8 cellular contexts compared by ENCODE assay signal in the genomic region with DNA sequence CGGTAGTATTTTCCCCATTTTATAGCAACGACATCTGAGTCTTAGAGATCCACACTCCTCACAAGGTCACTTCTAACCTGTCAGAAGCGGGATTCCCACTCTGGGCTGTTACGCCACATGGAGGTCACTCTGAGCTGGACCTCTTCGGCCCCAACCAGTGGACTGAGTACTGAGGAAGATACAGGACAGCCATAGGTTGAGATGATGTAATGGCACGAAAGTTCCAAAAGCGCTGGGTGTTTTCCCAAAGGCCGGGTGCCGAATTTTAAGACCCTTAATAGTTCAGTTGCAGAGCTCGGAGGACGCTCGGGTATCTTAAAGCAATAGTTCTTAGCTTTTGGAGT. TPM values are rescaled to one million over a fixed set of nuclear protein-coding genes. Genes with fewer than 3 reads are reported as not detected.
DNase-seq lines count a peak whose midpoint lies in the region; ATAC-seq lines count a peak whose summit lies in the region.

No MANE protein-coding gene starts in this region.

- H3K27me3 Mint-ChIP-seq in effector memory CD8-positive, alpha-beta T cell, result no peaks in the 10 kb centered on the region

- H3K4me3 ChIP-seq in mucosa of stomach (ENCODE audit: low read length), result peak overlapping the region; percentile 97

- peaks cover 62% of the 10 kb centered on the region for H3K36me3 Mint-ChIP-seq in effector memory CD8-positive, alpha-beta T cell (ENCODE audit: insufficient read depth)

- DNase-seq in activated effector memory CD4-positive, alpha-beta T cell treated with anti-CD3 and anti-CD28 coated beads, Interleukin-2, amount 50 U/mL, for 16 hours, result peak; percentile 65
- DNase-seq in activated effector memory CD4-positive, alpha-beta T cell treated with Interleukin-2 at 50 U/mL for 16 hours, result no peak
- DNase-seq in RPMI7951 (ENCODE audit: low read depth) (peak; percentile 15), NCI-H774 (lab: John Stamatoyannopoulos, UW) (no peak), epidermal melanocyte (ENCODE audit: insufficient read length, low spot score) (no peak)
- DNase-seq in effector memory CD8-positive, alpha-beta T cell, result no peak

- no peaks in the 10 kb centered on the region for H3K27me3 ChIP-seq in mucosa of stomach (ENCODE audit: control insufficient read depth, insufficient read depth, low read length)

- H3K9ac ChIP-seq in mucosa of stomach (ENCODE audit: low read length), result peak overlapping the region; percentile 96

- peaks cover 12 to 22% of the 10 kb centered on the region in 2 donors for H3K4me1 Mint-ChIP-seq in effector memory CD8-positive, alpha-beta T cell (ENCODE audit: low read depth in 2 of 2)

- peaks cover 14% of the 10 kb centered on the region for H3K4me1 ChIP-seq in mucosa of stomach (ENCODE audit: control insufficient read depth, insufficient read depth, low read length)

- no peak for ATAC-seq in effector memory CD8-positive, alpha-beta T cell (replicated peaks)
- no peak for ATAC-seq in GM19324 (IDR thresholded peaks at IDR 0.05; ENCODE audit: low FRiP score, unreplicated experiment)

- peaks cover 5% of the 10 kb centered on the region for H3K36me3 ChIP-seq in mucosa of stomach (ENCODE audit: control insufficient read depth, insufficient read depth, low read length)

- peak overlapping the region; percentile 86 to 90 for H3K4me3 Mint-ChIP-seq in effector memory CD8-positive, alpha-beta T cell

- no peaks in the 10 kb centered on the region for H3K9me3 Mint-ChIP-seq in effector memory CD8-positive, alpha-beta T cell

- H3K27ac Mint-ChIP-seq in effector memory CD8-positive, alpha-beta T cell, result peak overlapping the region; percentile 98

- H3K9me3 ChIP-seq in mucosa of stomach (ENCODE audit: control insufficient read depth, low read length), result no peaks in the 10 kb centered on the region

RNA-seq across cellular contexts. Expression of gene GHITM, which starts 0.7 kb away (rescaled TPM):
- total RNA-seq in RPMI7951 (2014; rRNA removed; shearing (Covaris generic)), result 151 and 172 TPM in 2 replicates

RNA-seq across cellular contexts. Expression of gene GPR15LG, which starts 33.6 kb away (rescaled TPM):
- total RNA-seq in RPMI7951 (2014; rRNA removed; shearing (Covaris generic)), result not detected in 2 replicates

RNA-seq across cellular contexts. Expression of gene CDHR1, which starts 54.3 kb away (rescaled TPM):
- total RNA-seq in RPMI7951 (2014; rRNA removed; shearing (Covaris generic)), result not detected in 2 replicates

Comparison
In these comparisons a context has a peak if more than half of its experiments do, and no peak if none do; other contexts are left out.
1. DNase-seq: peak in activated effector memory CD4-positive, alpha-beta T cell treated with anti-CD3 and anti-CD28 coated beads, Interleukin-2, amount 50 U/mL, for 16 hours (single experiment) and RPMI7951 (single experiment); none in activated effector memory CD4-positive, alpha-beta T cell treated with Interleukin-2 at 50 U/mL for 16 hours (single experiment), effector memory CD8-positive, alpha-beta T cell (0 of 3), NCI-H774 (single experiment) and epidermal melanocyte (single experiment).